In the genomic region with DNA sequence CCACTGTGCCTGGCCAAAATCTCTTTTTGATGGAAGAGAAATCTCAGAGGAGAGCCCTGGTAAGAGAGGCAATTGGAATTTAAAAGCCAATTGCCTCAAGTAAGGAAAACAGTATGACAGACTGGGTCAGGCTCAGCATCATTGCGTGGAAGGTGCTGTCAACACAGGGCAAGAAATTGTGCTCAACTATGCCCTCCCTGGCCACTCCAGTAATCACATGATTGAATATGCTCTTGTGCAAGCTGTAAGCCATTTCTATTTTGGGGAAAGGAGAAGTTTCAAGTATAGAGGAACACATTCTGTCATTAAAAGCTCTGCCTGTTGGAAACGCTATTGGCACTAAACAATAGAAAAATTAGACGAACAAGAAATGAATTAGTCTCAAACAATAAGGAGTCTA, we compare ENCODE assay signal across 12 cellular contexts.
DNase-seq lines count a peak whose midpoint lies in the region; ATAC-seq, FAIRE-seq and TF ChIP-seq lines count a peak whose summit lies in the region.
"Had no signal": no experiment of that assay in that cellular context is flagged by ENCODE, and none has a peak within 500 bp of the region (broad histone marks: within the 10 kb centered on the region; RNA-seq: fewer than 3 reads in every experiment).

No MANE protein-coding gene starts in this region.

- intact Hi-C loops in CD14-positive monocyte (cut with micrococcal nuclease), result no loop called here

- H3K4me1 Mint-ChIP-seq in CD14-positive monocyte, result peaks cover 3% of the 10 kb centered on the region

- FAIRE-seq in HTR-8/SVneo (lab: Jason Lieb, UNC), result no peak

- no peak for TF ChIP-seq CTCF in CD14-positive monocyte (IDR thresholded peaks at IDR 0.05)

- peaks cover 0 to 2% (median 0%) of the 10 kb centered on the region in 7 donors for H3K9me3 Mint-ChIP-seq in CD14-positive monocyte

- in situ Hi-C loops in SK-MEL-5 (cut with HindIII; ENCODE audit: low pct_unique_long_range_greater_than_20kb, low sequenced_read_pairs), result no loop called here

- DNase-seq in DMS53 treated with DMSO at 0.1 percent for 48 hours (lab: John Stamatoyannopoulos, UW; ENCODE audit: unreplicated experiment) (peak; percentile 5), HTR-8/SVneo (ENCODE audit: insufficient read length, low spot score) (peak; percentile 0), SK-MEL-5 (ENCODE audit: low read depth, low spot score) (peak; percentile 30), left lobe of liver (ENCODE audit: low spot score) (no peak), NCI-H1105 treated with DMSO at 0.1 percent for 48 hours (lab: John Stamatoyannopoulos, UW) (no peak), CD14-positive monocyte (ENCODE audit: low spot score) (no peak)
- DNase-seq: effector CD8-positive, alpha-beta T cell; NCI-H446 treated with DMSO at 0.1 percent for 48 hours; upper lobe of left lung had no signal

- H3K27ac Mint-ChIP-seq in CD14-positive monocyte, result no peak overlapping the region
- H3K27ac Mint-ChIP-seq: activated naive CD8-positive, alpha-beta T cell had no signal

- no peaks in the 10 kb centered on the region for H3K36me3 Mint-ChIP-seq in CD14-positive monocyte
- H3K36me3 Mint-ChIP-seq: activated naive CD8-positive, alpha-beta T cell had no signal

- no peaks in the 10 kb centered on the region for H3K27me3 Mint-ChIP-seq in CD14-positive monocyte (ENCODE audit: low read depth in 3 of 3)
- H3K27me3 Mint-ChIP-seq: activated naive CD8-positive, alpha-beta T cell had no signal

- peak overlapping the region in 1 of 2 donors; percentile 61 for H3K4me3 Mint-ChIP-seq in CD14-positive monocyte
- H3K4me3 Mint-ChIP-seq: activated naive CD8-positive, alpha-beta T cell had no signal

- ATAC-seq in left lobe of liver (peak; percentile 78), GM21825 (IDR thresholded peaks at IDR 0.05; ENCODE audit: unreplicated experiment) (no peak), HG03280 (IDR thresholded peaks at IDR 0.05; ENCODE audit: unreplicated experiment) (no peak)

Comparison
In these comparisons a context has a peak if more than half of its experiments do, and no peak if none do; other contexts are left out.
1. DNase-seq: peak in DMS53 treated with DMSO at 0.1 percent for 48 hours (single experiment), HTR-8/SVneo (single experiment) and SK-MEL-5 (single experiment); none in left lobe of liver (single experiment), NCI-H1105 treated with DMSO at 0.1 percent for 48 hours (single experiment) and CD14-positive monocyte (single experiment).